In the genomic region with DNA sequence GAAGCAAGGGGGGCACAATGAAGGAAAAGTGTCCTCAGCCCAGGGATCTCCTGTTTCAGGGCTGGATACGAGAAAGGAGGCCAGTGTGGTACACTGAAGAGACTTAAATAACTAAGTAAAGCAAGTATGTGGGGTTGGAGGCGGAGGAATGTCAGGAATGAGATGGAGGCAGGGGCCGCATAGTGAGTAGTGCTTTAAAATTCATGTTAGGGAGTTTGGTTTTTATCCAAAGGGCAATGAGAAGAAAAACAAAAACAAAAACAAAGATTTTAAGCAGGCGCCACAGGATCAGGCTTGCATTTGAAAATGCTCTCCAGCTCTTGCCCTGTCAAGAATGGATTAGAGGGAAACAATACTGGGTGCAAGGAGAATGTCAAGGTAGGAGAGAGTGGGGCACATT, we compare ENCODE assay signal across 11 cellular contexts.
DNase-seq lines count a peak whose midpoint lies in the region; ATAC-seq and TF ChIP-seq lines count a peak whose summit lies in the region.
"Had no signal": no experiment of that assay in that cellular context is flagged by ENCODE, and none has a peak within 500 bp of the region (broad histone marks: within the 10 kb centered on the region; RNA-seq: fewer than 3 reads in every experiment).

No MANE protein-coding gene starts in this region.

- no CpG with 5 or more reads among the region's 4 CpGs for WGBS in iPS DF 6.9 (ENCODE audit: insufficient coverage, insufficient read length)
- WGBS in spleen, 5 donors, result 46 to 65% (median 55%) methylated on average over 4 of the region's 4 CpGs

- H3K27me3 Mint-ChIP-seq in stimulated activated naive B cell treated with anti-CD40 and anti-IgM and Interleukin-4, amounts not matched to agents 10 μg/mL and 1 μg/mL and 100 μg/mL, for 72 hours, result peaks cover 11 to 28% of the 10 kb centered on the region in 2 donors

- peaks cover 5% of the 10 kb centered on the region for H3K4me1 ChIP-seq in iPS DF 6.9 (ENCODE audit: control insufficient read depth, insufficient read depth, low read length)
- H3K4me1 ChIP-seq in spleen, result no peaks in the 10 kb centered on the region
- H3K4me1 ChIP-seq in breast epithelium, result no peaks in the 10 kb centered on the region
- H3K4me1 ChIP-seq: foreskin keratinocyte had no signal

- H3K4me3 Mint-ChIP-seq in stimulated activated naive B cell treated with anti-CD40 and anti-IgM and Interleukin-4, amounts not matched to agents 10 μg/mL and 1 μg/mL and 100 μg/mL, for 72 hours, result no peak overlapping the region

- peak; percentile 90 for ATAC-seq in SK-N-SH treated with all-trans-retinoic acid at 6 μM for 48 hours
- ATAC-seq in stimulated activated naive B cell treated with anti-CD40 and anti-IgM and Interleukin-4, amounts not matched to agents 10 μg/mL and 1 μg/mL and 100 μg/mL, for 72 hours (replicated peaks), result no peak
- ATAC-seq: foreskin keratinocyte had no signal

- peak; percentile 71 for DNase-seq in NCI-H2107 treated with DMSO at 0.1 percent for 48 hours (lab: John Stamatoyannopoulos, UW; ENCODE audit: unreplicated experiment)
- DNase-seq in NCI-H2107 (lab: John Stamatoyannopoulos, UW), result no peak
- DNase-seq in iPS DF 6.9 (ENCODE audit: low read depth, low spot score), result peak; percentile 60
- no peak for DNase-seq in spleen
- DNase-seq in stimulated activated naive B cell treated with anti-CD40 and anti-IgM and Interleukin-4, amounts not matched to agents 10 μg/mL and 1 μg/mL and 100 μg/mL, for 72 hours, result no peak
- DNase-seq in breast epithelium (ENCODE audit: low spot score in 2 of 2), result no peak
- no peak for DNase-seq in MV-4-11 (lab: John Stamatoyannopoulos, UW)
- DNase-seq: caudate nucleus, foreskin keratinocyte, KG1 had no signal

- H3K36me3 ChIP-seq in iPS DF 6.9 (ENCODE audit: control insufficient read depth, insufficient read depth, low read length) (no peaks in the 10 kb centered on the region), spleen (no peaks in the 10 kb centered on the region), breast epithelium (no peaks in the 10 kb centered on the region)

- H3K4me1 Mint-ChIP-seq in stimulated activated naive B cell treated with anti-CD40 and anti-IgM and Interleukin-4, amounts not matched to agents 10 μg/mL and 1 μg/mL and 100 μg/mL, for 72 hours, result peaks cover 3 to 6% of the 10 kb centered on the region in 2 donors

- no peak overlapping the region for H3K4me3 ChIP-seq in iPS DF 6.9 (ENCODE audit: low read length)
- no peak overlapping the region for H3K4me3 ChIP-seq in spleen
- no peak overlapping the region for H3K4me3 ChIP-seq in breast epithelium

- H3K36me3 Mint-ChIP-seq in stimulated activated naive B cell treated with anti-CD40 and anti-IgM and Interleukin-4, amounts not matched to agents 10 μg/mL and 1 μg/mL and 100 μg/mL, for 72 hours, result no peaks in the 10 kb centered on the region

- peaks cover 7 to 9% of the 10 kb centered on the region in 2 donors for H3K9me3 Mint-ChIP-seq in stimulated activated naive B cell treated with anti-CD40 and anti-IgM and Interleukin-4, amounts not matched to agents 10 μg/mL and 1 μg/mL and 100 μg/mL, for 72 hours

- H3K9me3 ChIP-seq in iPS DF 6.9 (ENCODE audit: control insufficient read depth, insufficient read depth, low read length) (no peaks in the 10 kb centered on the region), spleen (peaks cover 0 to 4% (median 0%) of the 10 kb centered on the region in 8 donors), breast epithelium (no peaks in the 10 kb centered on the region)

- no peak overlapping the region for H3K27ac Mint-ChIP-seq in stimulated activated naive B cell treated with anti-CD40 and anti-IgM and Interleukin-4, amounts not matched to agents 10 μg/mL and 1 μg/mL and 100 μg/mL, for 72 hours

- H3K27me3 ChIP-seq in iPS DF 6.9 (ENCODE audit: control insufficient read depth, insufficient read depth, low read length), result no peaks in the 10 kb centered on the region
- H3K27me3 ChIP-seq in spleen (replicated peaks in 1 of 7), result peaks cover 0 to 14% (median 0%) of the 10 kb centered on the region in 7 donors
- no peaks in the 10 kb centered on the region for H3K27me3 ChIP-seq in breast epithelium
- H3K27me3 ChIP-seq: foreskin keratinocyte had no signal

- H3K27ac ChIP-seq in iPS DF 6.9 (ENCODE audit: low read length) (peak overlapping the region; percentile 21), spleen (peak overlapping the region in 5 of 8 donors; percentile 54 to 66 (median 63)), breast epithelium (peak overlapping the region in 1 of 2 donors; percentile 74)
- H3K27ac ChIP-seq: foreskin keratinocyte had no signal

- TF ChIP-seq CTCF in spleen (IDR thresholded peaks at IDR 0.05 in 8 of 11, conservative IDR thresholded peaks at IDR 0.05 in 3 of 11) (no peak), breast epithelium (IDR thresholded peaks at IDR 0.05) (no peak)

- intact Hi-C loops in spleen (cut with DNase I; ENCODE audit: low total_unique reads) (no loop called here), breast epithelium (cut with DNase I; ENCODE audit: low total_unique reads) (no loop called here)

- no peak for TF ChIP-seq POLR2A in spleen (IDR thresholded peaks at IDR 0.05)
- no peak for TF ChIP-seq POLR2A in breast epithelium (IDR thresholded peaks at IDR 0.05)

TF ChIP-seq in SK-N-SH treated with all-trans-retinoic acid at 6 μM for 48 hours, 23 proteins besides CTCF, POLR2A, EP300 and RAD21:
- TF ChIP-seq, protein P1, sequence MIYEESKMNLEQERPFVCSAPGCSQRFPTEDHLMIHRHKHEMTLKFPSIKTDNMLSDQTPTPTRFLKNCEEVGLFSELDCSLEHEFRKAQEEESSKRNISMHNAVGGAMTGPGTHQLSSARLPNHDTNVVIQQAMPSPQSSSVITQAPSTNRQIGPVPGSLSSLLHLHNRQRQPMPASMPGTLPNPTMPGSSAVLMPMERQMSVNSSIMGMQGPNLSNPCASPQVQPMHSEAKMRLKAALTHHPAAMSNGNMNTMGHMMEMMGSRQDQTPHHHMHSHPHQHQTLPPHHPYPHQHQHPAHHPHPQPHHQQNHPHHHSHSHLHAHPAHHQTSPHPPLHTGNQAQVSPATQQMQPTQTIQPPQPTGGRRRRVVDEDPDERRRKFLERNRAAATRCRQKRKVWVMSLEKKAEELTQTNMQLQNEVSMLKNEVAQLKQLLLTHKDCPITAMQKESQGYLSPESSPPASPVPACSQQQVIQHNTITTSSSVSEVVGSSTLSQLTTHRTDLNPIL (CRISPR knock-in tag; IDR thresholded peaks at IDR 0.05; ENCODE audit: low read depth), result no peak
- TF ChIP-seq ARNTL (CRISPR knock-in tag; IDR thresholded peaks at IDR 0.05; ENCODE audit: borderline replicate concordance, low read depth) (no peak), ZNF8 (CRISPR knock-in tag; IDR thresholded peaks at IDR 0.05) (no peak), ZC3H10 (CRISPR knock-in tag; IDR thresholded peaks at IDR 0.05) (no peak), BACH2 (CRISPR knock-in tag; IDR thresholded peaks at IDR 0.05; ENCODE audit: borderline replicate concordance) (no peak), ZNF70 (CRISPR knock-in tag; IDR thresholded peaks at IDR 0.05) (no peak)
- TF ChIP-seq, protein P2, sequence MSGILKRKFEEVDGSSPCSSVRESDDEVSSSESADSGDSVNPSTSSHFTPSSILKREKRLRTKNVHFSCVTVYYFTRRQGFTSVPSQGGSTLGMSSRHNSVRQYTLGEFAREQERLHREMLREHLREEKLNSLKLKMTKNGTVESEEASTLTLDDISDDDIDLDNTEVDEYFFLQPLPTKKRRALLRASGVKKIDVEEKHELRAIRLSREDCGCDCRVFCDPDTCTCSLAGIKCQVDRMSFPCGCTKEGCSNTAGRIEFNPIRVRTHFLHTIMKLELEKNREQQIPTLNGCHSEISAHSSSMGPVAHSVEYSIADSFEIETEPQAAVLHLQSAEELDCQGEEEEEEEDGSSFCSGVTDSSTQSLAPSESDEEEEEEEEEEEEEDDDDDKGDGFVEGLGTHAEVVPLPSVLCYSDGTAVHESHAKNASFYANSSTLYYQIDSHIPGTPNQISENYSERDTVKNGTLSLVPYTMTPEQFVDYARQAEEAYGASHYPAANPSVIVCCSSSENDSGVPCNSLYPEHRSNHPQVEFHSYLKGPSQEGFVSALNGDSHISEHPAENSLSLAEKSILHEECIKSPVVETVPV (CRISPR knock-in tag; IDR thresholded peaks at IDR 0.05), result no peak

Comparison
In these comparisons a context has a peak if more than half of its experiments do, and no peak if none do; other contexts are left out.
1. DNase-seq: peak in NCI-H2107 treated with DMSO at 0.1 percent for 48 hours (single experiment) and iPS DF 6.9 (single experiment); none in NCI-H2107 (single experiment), spleen (single experiment), stimulated activated naive B cell treated with anti-CD40 and anti-IgM and Interleukin-4, amounts not matched to agents 10 μg/mL and 1 μg/mL and 100 μg/mL, for 72 hours (single experiment), breast epithelium (0 of 2) and MV-4-11 (single experiment).